5 cellular contexts compared by ENCODE assay signal in genomic region chr10:1869861-1870260, GRCh38.
"Had no signal": no experiment of that assay in that cellular context is flagged by ENCODE, and none has a peak within 500 bp of the region (broad histone marks: within the 10 kb centered on the region; RNA-seq: fewer than 3 reads in every experiment).

No MANE protein-coding gene starts in this region.

- H3K4me3 Mint-ChIP-seq: GM23338, H9 had no signal

- H3K27ac Mint-ChIP-seq: GM23338, H9 had no signal

- H3K4me3 ChIP-seq: GM23338, K562 had no signal

- H3K4me1 Mint-ChIP-seq: GM23338 had no signal

- ATAC-seq: GM23338, K562 had no signal

- DNase-seq: H9, HCEC 1CT, IMR-90 had no signal
